ENCODE assay signal across 8 cellular contexts in genomic region chr22:32389685-32390084, GRCh38. TPM values are rescaled to one million over a fixed set of nuclear protein-coding genes. Genes with fewer than 3 reads are reported as not detected.
DNase-seq lines count a peak whose midpoint lies in the region; ATAC-seq, FAIRE-seq and TF ChIP-seq lines count a peak whose summit lies in the region.
"Had no signal": no experiment of that assay in that cellular context is flagged by ENCODE, and none has a peak within 500 bp of the region (broad histone marks: within the 10 kb centered on the region; RNA-seq: fewer than 3 reads in every experiment).

No MANE protein-coding gene starts in this region.

- no peak overlapping the region for H2AK5ac ChIP-seq in mesenchymal stem cell (ENCODE audit: low read length, severe bottlenecking)

- no peaks in the 10 kb centered on the region for H3K9me3 Mint-ChIP-seq in activated naive CD4-positive, alpha-beta T cell treated with anti-CD3 and anti-CD28 coated beads, Interleukin-2, amount 50 U/mL, for 72 hours
- H3K9me3 Mint-ChIP-seq: T-cell had no signal

- no peak overlapping the region for H2BK15ac ChIP-seq in mesenchymal stem cell (ENCODE audit: low read depth, poor library complexity, severe bottlenecking)

- peaks cover 8 to 11% of the 10 kb centered on the region in 2 donors for H3K36me3 Mint-ChIP-seq in activated naive CD4-positive, alpha-beta T cell treated with anti-CD3 and anti-CD28 coated beads, Interleukin-2, amount 50 U/mL, for 72 hours

- H2BK5ac ChIP-seq in mesenchymal stem cell (ENCODE audit: low read depth, low read length, poor library complexity, severe bottlenecking): no peak overlapping the region

- H3K27ac Mint-ChIP-seq in activated naive CD4-positive, alpha-beta T cell treated with anti-CD3 and anti-CD28 coated beads, Interleukin-2, amount 50 U/mL, for 72 hours: peak overlapping the region; percentile 3 to 80

- H4K91ac ChIP-seq in mesenchymal stem cell (ENCODE audit: low read length): no peak overlapping the region

- no peaks in the 10 kb centered on the region for H3K9me3 ChIP-seq in mesenchymal stem cell (ENCODE audit: control insufficient read depth, low read length)

- H3K18ac ChIP-seq in mesenchymal stem cell (ENCODE audit: low read depth in 1 of 2, low read length in 2 of 2): no peak overlapping the region

- no peak overlapping the region for H4K8ac ChIP-seq in mesenchymal stem cell (ENCODE audit: low read length)

- H3K79me1 ChIP-seq in mesenchymal stem cell (replicated peaks; ENCODE audit: low read length, poor library complexity, severe bottlenecking): peaks cover 12% of the 10 kb centered on the region

- no peak overlapping the region for H2BK12ac ChIP-seq in mesenchymal stem cell (ENCODE audit: low read length in 2 of 2)

- H3K27me3 ChIP-seq in HL-60 (ENCODE audit: insufficient read depth, poor library complexity, severe bottlenecking) (no peaks in the 10 kb centered on the region), mesenchymal stem cell (ENCODE audit: control insufficient read depth in 1 of 2, insufficient read depth in 1 of 2, low read length in 2 of 2) (no peaks in the 10 kb centered on the region)

- no peak for FAIRE-seq in D721Med (lab: Jason Lieb, UNC)
- no peak for FAIRE-seq in RCC 7860 (lab: Jason Lieb, UNC)

- ATAC-seq in activated naive CD4-positive, alpha-beta T cell treated with anti-CD3 and anti-CD28 coated beads, Interleukin-2, amount 50 U/mL, for 72 hours: peak in 1 of 2 donors; percentile 37
- no peak for ATAC-seq in GM19023 (IDR thresholded peaks at IDR 0.05; ENCODE audit: unreplicated experiment)
- ATAC-seq: T-cell had no signal

- no peak overlapping the region for H3K23ac ChIP-seq in mesenchymal stem cell (ENCODE audit: low read length in 2 of 2)

- no peak overlapping the region for H3K4me2 ChIP-seq in mesenchymal stem cell (ENCODE audit: low read length, poor library complexity, severe bottlenecking)

- TF ChIP-seq CTCF in D721Med (IDR thresholded peaks at IDR 0.05; ENCODE audit: insufficient read depth, missing control alignments) (peak; percentile 46), HL-60 (IDR thresholded peaks at IDR 0.05; ENCODE audit: insufficient read depth, low read length) (peak; percentile 4)

- H3K9ac ChIP-seq in mesenchymal stem cell (ENCODE audit: low read length): no peak overlapping the region

- H3K14ac ChIP-seq in mesenchymal stem cell (ENCODE audit: low read length in 2 of 2): no peak overlapping the region

- 78% methylated on average over 4 of the region's 4 CpGs for WGBS in mesenchymal stem cell

- no peaks in the 10 kb centered on the region for H3K4me1 ChIP-seq in mesenchymal stem cell (ENCODE audit: control insufficient read depth, insufficient read depth, low read depth, low read length)

- no peak overlapping the region for H2AFZ ChIP-seq in mesenchymal stem cell (ENCODE audit: low read depth, low read length)

- peaks cover 54 to 85% of the 10 kb centered on the region in 2 experiments for H3K36me3 ChIP-seq in mesenchymal stem cell (ENCODE audit: control insufficient read depth in 1 of 2, insufficient read depth in 2 of 2, low read depth in 1 of 2, low read length in 2 of 2)

- no peak overlapping the region for H2BK120ac ChIP-seq in mesenchymal stem cell (ENCODE audit: low read depth, low read length)

- H3K4ac ChIP-seq in mesenchymal stem cell (ENCODE audit: low read depth in 1 of 2, low read length in 2 of 2): no peak overlapping the region

- DNase-seq in D721Med (ENCODE audit: insufficient read length, low spot score) (no peak), HL-60 (ENCODE audit: low read depth in 1 of 2, low spot score in 1 of 2) (no peak), mesenchymal stem cell (peak; percentile 20), RCC 7860 (ENCODE audit: low spot score) (no peak), middle frontal gyrus (ENCODE audit: extremely low spot score, low spot score) (no peak)
- peak in 1 of 2 donors; percentile 7 for DNase-seq in activated naive CD4-positive, alpha-beta T cell treated with anti-CD3 and anti-CD28 coated beads, Interleukin-2, amount 50 U/mL, for 72 hours (ENCODE audit: low spot score in 2 of 2)

- H3K27ac ChIP-seq in HL-60 (replicated peaks) (no peak overlapping the region), mesenchymal stem cell (ENCODE audit: low read length, poor library complexity, severe bottlenecking) (no peak overlapping the region)

- H3K4me3 ChIP-seq in HL-60 (replicated peaks; ENCODE audit: insufficient read depth, low read length) (no peak overlapping the region), mesenchymal stem cell (ENCODE audit: insufficient read depth in 1 of 2, low read depth in 1 of 2, low read length in 2 of 2) (no peak overlapping the region)

RNA-seq across cellular contexts. Expression of gene RTCB, which starts 22.4 kb away (rescaled TPM):
- 10 to 100 TPM; 82.8 to 93.3 TPM for total RNA-seq in activated naive CD4-positive, alpha-beta T cell treated with anti-CD3 and anti-CD28 coated beads, Interleukin-2, amount 50 U/mL, for 72 hours
- 47.5 TPM for polyA plus RNA-seq in mesenchymal stem cell (2013, experiment 1 of 2)
- 47.5 TPM for polyA plus RNA-seq in mesenchymal stem cell (2013, experiment 2 of 2)

RNA-seq across cellular contexts. Expression of gene RFPL3, which starts 32.0 kb away (rescaled TPM):
- total RNA-seq in activated naive CD4-positive, alpha-beta T cell treated with anti-CD3 and anti-CD28 coated beads, Interleukin-2, amount 50 U/mL, for 72 hours: not detected
- not detected for polyA plus RNA-seq in mesenchymal stem cell (2013, experiment 1 of 2)
- polyA plus RNA-seq in mesenchymal stem cell (2013, experiment 2 of 2): not detected
- total RNA-seq: T-cell had no signal
